Comparison of ENCODE assay signal across 11 cellular contexts in genomic region chr4:112813790-112814189, GRCh38.
DNase-seq lines count a peak whose midpoint lies in the region; ATAC-seq lines count a peak whose summit lies in the region.
"Had no signal": no experiment of that assay in that cellular context is flagged by ENCODE, and none has a peak within 500 bp of the region (broad histone marks: within the 10 kb centered on the region; RNA-seq: fewer than 3 reads in every experiment).

No MANE protein-coding gene starts in this region.

- peak; percentile 30 for DNase-seq in GM04503 (ENCODE audit: low read depth)
- peak; percentile 1 for DNase-seq in NCI-H69 (lab: John Stamatoyannopoulos, UW)
- peak; percentile 70 for DNase-seq in kidney tubule cell (ENCODE audit: low spot score)
- DNase-seq in stimulated activated CD4-positive, alpha-beta T cell treated with anti-CD3 and anti-CD28 coated beads, Interleukin-4, amount 100 ng/mL, for 1 hour: no peak
- DNase-seq in NCI-H1436 treated with DMSO at 0.1 percent for 48 hours (lab: John Stamatoyannopoulos, UW): no peak
- DNase-seq in cerebellar cortex (ENCODE audit: low spot score): no peak
- DNase-seq: activated naive CD8-positive, alpha-beta T cell treated with anti-CD3 and anti-CD28 coated beads, Interleukin-2, amount 10 ng/mL, durations not matched to agents 7 days and 5 days; DMS53; sigmoid colon had no signal

- ATAC-seq in GM21529 (IDR thresholded peaks at IDR 0.05; ENCODE audit: unreplicated experiment): peak; percentile 32
- ATAC-seq in HG02840 (IDR thresholded peaks at IDR 0.05; ENCODE audit: low FRiP score, unreplicated experiment): no peak

Comparison
In these comparisons a context has a peak if more than half of its experiments do, and no peak if none do; other contexts are left out.
1. DNase-seq: peak in GM04503 (single experiment), NCI-H69 (single experiment) and kidney tubule cell (single experiment); none in stimulated activated CD4-positive, alpha-beta T cell treated with anti-CD3 and anti-CD28 coated beads, Interleukin-4, amount 100 ng/mL, for 1 hour (single experiment), NCI-H1436 treated with DMSO at 0.1 percent for 48 hours (single experiment) and cerebellar cortex (single experiment).